ENCODE assay signal across 14 cellular contexts in the genomic region with DNA sequence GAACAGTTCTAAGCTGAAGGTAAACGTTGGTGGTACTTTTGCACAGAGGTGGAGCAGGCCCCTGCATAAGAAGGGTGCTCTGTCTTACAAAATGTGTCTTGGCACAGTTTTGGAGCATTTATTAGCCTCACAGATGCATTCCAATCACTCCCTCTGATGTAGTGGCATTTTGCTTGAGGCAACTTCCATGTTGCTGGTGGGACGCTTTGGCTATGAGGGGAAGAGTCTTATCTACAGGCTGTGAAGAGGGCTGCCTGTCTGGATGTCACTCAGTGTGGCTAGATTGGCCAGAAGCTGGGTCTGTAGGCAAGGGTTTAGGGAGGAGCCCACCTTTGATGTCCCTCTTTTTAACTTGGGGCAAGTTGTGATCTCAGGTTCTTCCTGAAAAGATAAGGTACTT. TPM values are rescaled to one million over a fixed set of nuclear protein-coding genes. Genes with fewer than 3 reads are reported as not detected.
DNase-seq lines count a peak whose midpoint lies in the region; ATAC-seq and TF ChIP-seq lines count a peak whose summit lies in the region.
"Had no signal": no experiment of that assay in that cellular context is flagged by ENCODE, and none has a peak within 500 bp of the region (broad histone marks: within the 10 kb centered on the region; RNA-seq: fewer than 3 reads in every experiment).

No MANE protein-coding gene starts in this region.

- H3K9ac ChIP-seq in endodermal cell (ENCODE audit: extremely low read depth, low read length, poor library complexity, severe bottlenecking) (peak overlapping the region; percentile 7), rectal smooth muscle tissue (ENCODE audit: low read length) (no peak overlapping the region)

- H3K27me3 Mint-ChIP-seq in endodermal cell (ENCODE audit: insufficient read depth), result no peaks in the 10 kb centered on the region

- peaks cover 43% of the 10 kb centered on the region for H3K4me1 Mint-ChIP-seq in endodermal cell

- no peak overlapping the region for H3K4me3 Mint-ChIP-seq in endodermal cell
- H3K4me3 Mint-ChIP-seq: immature natural killer cell, neural crest cell had no signal

- peak overlapping the region; percentile 82 for H3K27ac ChIP-seq in endodermal cell (ENCODE audit: low read depth, low read length)
- H3K27ac ChIP-seq in rectal smooth muscle tissue (ENCODE audit: low read depth, low read length), result peak overlapping the region; percentile 21
- H3K27ac ChIP-seq: tibial artery had no signal

- H3K4me1 ChIP-seq in endodermal cell (ENCODE audit: control insufficient read depth, insufficient read depth, low read length) (peaks cover 35% of the 10 kb centered on the region), rectal smooth muscle tissue (ENCODE audit: control insufficient read depth, insufficient read depth, low read length) (peaks cover 33% of the 10 kb centered on the region)

- H3K4me3 ChIP-seq in endodermal cell (ENCODE audit: low read length) (peak overlapping the region; percentile 58), rectal smooth muscle tissue (ENCODE audit: low read length) (no peak overlapping the region)
- H3K4me3 ChIP-seq: tibial artery had no signal

- H3K9me3 Mint-ChIP-seq in endodermal cell, result no peaks in the 10 kb centered on the region
- H3K9me3 Mint-ChIP-seq: immature natural killer cell, neural crest cell had no signal

- no peak for TF ChIP-seq CTCF in endodermal cell (conservative IDR thresholded peaks at IDR 0.05)

- H3K27ac Mint-ChIP-seq in endodermal cell, result no peak overlapping the region

- WGBS in endodermal cell (ENCODE audit: insufficient coverage in 1 of 2, insufficient read length in 1 of 2), 2 experiments, result 39 to 48% methylated on average over 2 of the region's 2 CpGs

- peaks cover 30% of the 10 kb centered on the region for H3K36me3 ChIP-seq in endodermal cell (ENCODE audit: control insufficient read depth, insufficient read depth, low read length)
- H3K36me3 ChIP-seq in rectal smooth muscle tissue (ENCODE audit: control insufficient read depth, insufficient read depth, low read length), result no peaks in the 10 kb centered on the region
- H3K36me3 ChIP-seq: tibial artery had no signal

- peaks cover 15% of the 10 kb centered on the region for H3K36me3 Mint-ChIP-seq in endodermal cell (ENCODE audit: low read depth)
- H3K36me3 Mint-ChIP-seq: immature natural killer cell had no signal

- H3K9me3 ChIP-seq in endodermal cell (ENCODE audit: control insufficient read depth, low read length), result no peaks in the 10 kb centered on the region
- H3K9me3 ChIP-seq: tibial artery had no signal

- DNase-seq in EH (ENCODE audit: low read depth), result peak; percentile 64
- DNase-seq in M059J (ENCODE audit: low read depth), result peak; percentile 53
- DNase-seq in endodermal cell, result peak; percentile 73
- no peak for DNase-seq in RPMI8226
- no peak for DNase-seq in NCI-H2081 treated with DMSO at 0.1 percent for 48 hours (lab: John Stamatoyannopoulos, UW)
- DNase-seq: activated CD8-positive, alpha-beta memory T cell treated with anti-CD3 and anti-CD28 coated beads, Interleukin-2, amount 50 U/mL, for 4 hours; immature natural killer cell; T-helper 9 cell; tibial artery had no signal

- H3K27me3 ChIP-seq in endodermal cell (ENCODE audit: control insufficient read depth, insufficient read depth, low read length, poor library complexity, severe bottlenecking), result no peaks in the 10 kb centered on the region
- H3K27me3 ChIP-seq in rectal smooth muscle tissue (ENCODE audit: control insufficient read depth, insufficient read depth, low read length), result no peaks in the 10 kb centered on the region
- H3K27me3 ChIP-seq: tibial artery had no signal

- ATAC-seq in HG03439 (IDR thresholded peaks at IDR 0.05; ENCODE audit: unreplicated experiment) (no peak), HG03460 (IDR thresholded peaks at IDR 0.05; ENCODE audit: unreplicated experiment) (no peak)

RNA-seq across cellular contexts. Expression of a gene that starts 2.6 kb away (rescaled TPM):
- total RNA-seq in M059J (2014; rRNA removed; shearing (Covaris generic)), result 9.4 and 17.8 TPM in 2 replicates
- 10 to 100 TPM; 22.7 to 27.6 TPM for total RNA-seq in endodermal cell
- 51.2 TPM for polyA plus RNA-seq in endodermal cell (2013, experiment 1 of 2)
- 49.4 TPM for polyA plus RNA-seq in endodermal cell (2013, experiment 2 of 2)

RNA-seq across cellular contexts. Expression of a gene that starts 18.7 kb away (rescaled TPM):
- total RNA-seq in M059J (2014; rRNA removed; shearing (Covaris generic)), result 37.5 and 48.9 TPM in 2 replicates
- 10 to 100 TPM; 88.4 to 95.4 TPM for total RNA-seq in endodermal cell
- polyA plus RNA-seq in endodermal cell (2013, experiment 1 of 2), result 37.8 TPM
- polyA plus RNA-seq in endodermal cell (2013, experiment 2 of 2), result 33.8 TPM

RNA-seq across cellular contexts. Expression of a gene that starts 58.1 kb away (rescaled TPM):
- total RNA-seq in M059J (2014; rRNA removed; shearing (Covaris generic)), result not detected in 2 replicates
- not detected for total RNA-seq in endodermal cell
- not detected for polyA plus RNA-seq in endodermal cell (2013, experiment 1 of 2)
- polyA plus RNA-seq in endodermal cell (2013, experiment 2 of 2), result not detected
- total RNA-seq: epithelial cell of proximal tubule, neural crest cell had no signal

Comparison
In these comparisons a context has a peak if more than half of its experiments do, and no peak if none do; other contexts are left out.
1. DNase-seq: peak in EH (single experiment), M059J (single experiment) and endodermal cell (single experiment); none in RPMI8226 (single experiment) and NCI-H2081 treated with DMSO at 0.1 percent for 48 hours (single experiment).